ENCODE assay signal across 21 cellular contexts in the genomic region with DNA sequence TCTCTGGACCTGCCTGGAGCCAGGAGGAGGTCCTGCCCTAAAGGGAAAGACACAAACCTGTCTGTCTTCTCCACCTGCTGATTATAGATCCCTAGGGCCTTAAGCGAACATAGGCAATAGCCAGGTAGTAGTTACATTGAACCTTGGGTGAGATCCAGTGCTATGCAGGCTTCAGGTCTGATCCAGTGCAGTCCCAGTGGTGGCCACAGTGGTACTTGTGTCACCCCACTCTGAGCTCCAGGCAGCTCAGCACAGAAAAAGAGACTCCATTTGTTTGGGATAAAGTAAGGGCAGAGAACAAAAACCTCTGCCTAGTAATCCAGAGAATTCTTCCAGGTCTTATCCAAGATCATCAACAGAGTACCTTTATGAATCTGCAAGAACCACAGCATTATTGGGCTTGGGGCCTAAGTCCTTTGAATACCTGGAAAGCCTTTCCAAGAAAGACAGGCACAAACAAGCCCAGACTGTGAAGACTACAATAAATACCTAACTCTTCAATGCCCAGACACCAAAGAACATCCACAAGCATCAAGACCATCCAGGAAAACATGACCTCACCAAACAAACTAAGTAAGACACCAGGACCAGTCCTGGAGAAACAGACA.
DNase-seq lines count a peak whose midpoint lies in the region; ATAC-seq, FAIRE-seq and TF ChIP-seq lines count a peak whose summit lies in the region.
"Had no signal": no experiment of that assay in that cellular context is flagged by ENCODE, and none has a peak within 500 bp of the region (broad histone marks: within the 10 kb centered on the region; RNA-seq: fewer than 3 reads in every experiment).

No MANE protein-coding gene starts in this region.

- TF ChIP-seq POLR2A in GM12878 (IDR thresholded peaks at IDR 0.05; ENCODE audit: low read depth, low read length) (no peak), uterus (IDR thresholded peaks at IDR 0.05) (no peak)

- H3K27ac Mint-ChIP-seq in GM23338 = no peak overlapping the region

- H3K27ac ChIP-seq in GM23338 (ENCODE audit: low read depth) (no peak overlapping the region), GM12878 (ENCODE audit: control insufficient read depth, insufficient read depth) (no peak overlapping the region), foreskin keratinocyte (no peak overlapping the region), uterus (no peak overlapping the region)
- H3K27ac ChIP-seq: C4-2B, GM23248 had no signal

- peaks cover 3% of the 10 kb centered on the region; the same call in 2 of the 3 replicates for H3K9me3 Mint-ChIP-seq in GM23338

- H3K36me3 ChIP-seq in GM23338 (ENCODE audit: insufficient read depth) = no peaks in the 10 kb centered on the region
- no peaks in the 10 kb centered on the region for H3K36me3 ChIP-seq in GM12878 (ENCODE audit: control insufficient read depth in 2 of 2, insufficient read depth in 2 of 2, low read length in 1 of 2)
- no peaks in the 10 kb centered on the region for H3K36me3 ChIP-seq in uterus

- H4K20me1 ChIP-seq in GM23338 (replicated peaks; ENCODE audit: insufficient read depth) (no peaks in the 10 kb centered on the region), GM12878 (ENCODE audit: control insufficient read depth, insufficient read depth) (no peaks in the 10 kb centered on the region)

- H3K79me2 ChIP-seq in GM23338 (replicated peaks; ENCODE audit: insufficient read depth) (no peaks in the 10 kb centered on the region), GM12878 (ENCODE audit: control insufficient read depth, insufficient read depth, low read length) (no peaks in the 10 kb centered on the region)

- intact Hi-C loops in GM12878 (cut with micrococcal nuclease; ENCODE audit: unreplicated experiment) = no loop called here
- intact Hi-C loops in uterus (cut with DNase I; ENCODE audit: low total_unique reads) = no loop called here

- no peaks in the 10 kb centered on the region for H3K4me1 ChIP-seq in GM23338 (ENCODE audit: insufficient read depth)
- no peaks in the 10 kb centered on the region for H3K4me1 ChIP-seq in GM12878 (ENCODE audit: control insufficient read depth, insufficient read depth, low read length)
- H3K4me1 ChIP-seq in foreskin keratinocyte = peaks cover 6% of the 10 kb centered on the region
- no peaks in the 10 kb centered on the region for H3K4me1 ChIP-seq in uterus

- no peak overlapping the region for H3K9ac ChIP-seq in GM12878 (ENCODE audit: control insufficient read depth, insufficient read depth, low read length)
- H3K9ac ChIP-seq: GM23248 had no signal

- in situ Hi-C loops in GM12878 (cut with MboI) = no loop called here
- in situ Hi-C loops in KBM-7 (cut with MboI; ENCODE audit: low pct_unique_long_range_greater_than_20kb, low sequenced_read_pairs) = no loop called here
- in situ Hi-C loops in ACHN (cut with HindIII; ENCODE audit: low pct_ligation_motif_present, low pct_unique_long_range_greater_than_20kb, low sequenced_read_pairs) = no loop called here

- CTCF ChIA-PET in GM12878 (lab: Yijun Ruan, JAX) = interaction anchor here (0.6 to 2.0 kb wide), 2 partner anchors 19 to 74 kb away, joined by 3 to 7 read pairs; no protein-coding TSS in a partner anchor

- no peaks in the 10 kb centered on the region for H3K9me2 ChIP-seq in GM23338 (ENCODE audit: insufficient read depth)

- no peak for FAIRE-seq in GM12878 (lab: Jason Lieb, UNC)
- FAIRE-seq: D721Med, GM12891, GM19239 had no signal

- POLR2A ChIA-PET in GM12878 (lab: Charles Lee) = no interaction called here

- H3K4me3 Mint-ChIP-seq in GM23338 = no peak overlapping the region

- H3K4me1 Mint-ChIP-seq in GM23338 = no peaks in the 10 kb centered on the region

- TF ChIP-seq CTCF in GM23338 (conservative IDR thresholded peaks at IDR 0.05; ENCODE audit: low read depth in 2 of 2) (no peak), GM12878 (IDR thresholded peaks at IDR 0.05 in 2 of 3, conservative IDR thresholded peaks at IDR 0.05 in 1 of 3; ENCODE audit: control insufficient read depth in 2 of 3, extremely low read depth in 1 of 3, insufficient read depth in 1 of 3, low read depth in 3 of 3, low read length in 3 of 3) (no peak), foreskin keratinocyte (conservative IDR thresholded peaks at IDR 0.05) (no peak), GM10266 (IDR thresholded peaks at IDR 0.05; ENCODE audit: control insufficient read depth, insufficient read depth, low read depth, missing control alignments) (no peak), uterus (IDR thresholded peaks at IDR 0.05) (no peak)

- no peak for TF ChIP-seq RAD21 in GM12878 (IDR thresholded peaks at IDR 0.05; ENCODE audit: insufficient read depth, low read depth, low read length)

- RAD21 ChIA-PET in GM12878 (lab: Charles Lee; ENCODE audit: unreplicated experiment) = no interaction called here

- no peaks in the 10 kb centered on the region for H3K27me3 ChIP-seq in GM23338 (ENCODE audit: insufficient read depth)
- no peaks in the 10 kb centered on the region for H3K27me3 ChIP-seq in GM12878 (replicated peaks in 1 of 2; ENCODE audit: control insufficient read depth in 2 of 2, insufficient read depth in 2 of 2, low read length in 1 of 2)
- no peaks in the 10 kb centered on the region for H3K27me3 ChIP-seq in foreskin keratinocyte
- H3K27me3 ChIP-seq in uterus = no peaks in the 10 kb centered on the region

- 86% methylated on average over 1 of the region's 1 CpG for WGBS in GM12878 (ENCODE audit: insufficient coverage, insufficient replicate concordance, low lambda C conversion rate, missing lambda C conversion rate)

- no peak for TF ChIP-seq EP300 in GM12878 (IDR thresholded peaks at IDR 0.05; ENCODE audit: borderline replicate concordance in 1 of 2, control insufficient read depth in 1 of 2, low read depth in 2 of 2, low read length in 2 of 2)

- DNase-seq in ELR (ENCODE audit: low read depth) (peak; percentile 9), GM23338 (ENCODE audit: low spot score) (peak; percentile 14), GM12878 (ENCODE audit: low read depth, low spot score) (no peak), foreskin keratinocyte (peak; percentile 40 to 69), GM10266 (ENCODE audit: extremely low spot score) (no peak), KBM-7 (no peak), uterus (no peak), ACHN (no peak)
- DNase-seq: DMS79 treated with DMSO at 0.1 percent for 48 hours, GM23248, MV-4-11, NCI-H1417, NCI-H187, NCI-H2107, NCI-H510A, NCI-H774, RPMI8226 had no signal

- no peaks in the 10 kb centered on the region for H3K36me3 Mint-ChIP-seq in GM23338 (ENCODE audit: low read depth)

- peak; percentile 67 for ATAC-seq in GM23338
- ATAC-seq in GM12878 = peak; percentile 44; the same call in 1 of the 3 replicates
- peak; percentile 69 for ATAC-seq in foreskin keratinocyte

- H2AFZ ChIP-seq in GM23338 (no peak overlapping the region), GM12878 (ENCODE audit: control insufficient read depth, low read depth, low read length) (no peak overlapping the region)
- H2AFZ ChIP-seq: GM23248 had no signal

- no peaks in the 10 kb centered on the region for H3K9me3 ChIP-seq in GM12878 (replicated peaks; ENCODE audit: control insufficient read depth, insufficient read depth, low read length)
- no peaks in the 10 kb centered on the region for H3K9me3 ChIP-seq in uterus

- SMC1A ChIA-PET in GM12878 (lab: Charles Lee; ENCODE audit: uncharacterized antibody, unreplicated experiment) = interaction anchor here (0.5 kb wide), 1 partner anchor 1766 kb away, joined by 3 read pairs; no protein-coding TSS in a partner anchor

- no peak overlapping the region for H3K4me3 ChIP-seq in GM23338
- no peak overlapping the region for H3K4me3 ChIP-seq in GM12878
- no peak overlapping the region for H3K4me3 ChIP-seq in uterus
- H3K4me3 ChIP-seq: GM23248 had no signal

- BruUV-seq in GM12878 (replicated peaks; lab: Mats Ljungman, UMichigan) = no TSS peak

- no peaks in the 10 kb centered on the region for H3K27me3 Mint-ChIP-seq in GM23338 (ENCODE audit: insufficient read depth, low read depth, poor library complexity)

- H3F3A ChIP-seq in GM23338 (replicated peaks; ENCODE audit: low read depth) = no peaks in the 10 kb centered on the region

- H3K4me2 ChIP-seq in GM23338 = no peak overlapping the region
- no peak overlapping the region for H3K4me2 ChIP-seq in GM12878 (ENCODE audit: control insufficient read depth, insufficient read depth)

TF ChIP-seq in GM23338, 12 proteins besides CTCF, POLR2A, EP300 and RAD21:
- TF ChIP-seq JUNB (IDR thresholded peaks at IDR 0.05; ENCODE audit: unreplicated experiment) = no peak
- TF ChIP-seq ZNF331 (CRISPR knock-in tag; IDR thresholded peaks at IDR 0.05; ENCODE audit: low read depth) = no peak
- TF ChIP-seq, protein P1, sequence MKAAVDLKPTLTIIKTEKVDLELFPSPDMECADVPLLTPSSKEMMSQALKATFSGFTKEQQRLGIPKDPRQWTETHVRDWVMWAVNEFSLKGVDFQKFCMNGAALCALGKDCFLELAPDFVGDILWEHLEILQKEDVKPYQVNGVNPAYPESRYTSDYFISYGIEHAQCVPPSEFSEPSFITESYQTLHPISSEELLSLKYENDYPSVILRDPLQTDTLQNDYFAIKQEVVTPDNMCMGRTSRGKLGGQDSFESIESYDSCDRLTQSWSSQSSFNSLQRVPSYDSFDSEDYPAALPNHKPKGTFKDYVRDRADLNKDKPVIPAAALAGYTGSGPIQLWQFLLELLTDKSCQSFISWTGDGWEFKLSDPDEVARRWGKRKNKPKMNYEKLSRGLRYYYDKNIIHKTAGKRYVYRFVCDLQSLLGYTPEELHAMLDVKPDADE (IDR thresholded peaks at IDR 0.05) = no peak
- no peak for TF ChIP-seq CREB1 (CRISPR knock-in tag; IDR thresholded peaks at IDR 0.05; ENCODE audit: low read depth)

TF ChIP-seq in GM12878, 131 proteins besides CTCF, POLR2A, EP300 and RAD21 (continues in another document):
- no peak for TF ChIP-seq MEF2B (IDR thresholded peaks at IDR 0.05; ENCODE audit: partially characterized antibody, poor library complexity, severe bottlenecking)
- no peak for TF ChIP-seq RAD51 (IDR thresholded peaks at IDR 0.05)
- TF ChIP-seq, protein P2, sequence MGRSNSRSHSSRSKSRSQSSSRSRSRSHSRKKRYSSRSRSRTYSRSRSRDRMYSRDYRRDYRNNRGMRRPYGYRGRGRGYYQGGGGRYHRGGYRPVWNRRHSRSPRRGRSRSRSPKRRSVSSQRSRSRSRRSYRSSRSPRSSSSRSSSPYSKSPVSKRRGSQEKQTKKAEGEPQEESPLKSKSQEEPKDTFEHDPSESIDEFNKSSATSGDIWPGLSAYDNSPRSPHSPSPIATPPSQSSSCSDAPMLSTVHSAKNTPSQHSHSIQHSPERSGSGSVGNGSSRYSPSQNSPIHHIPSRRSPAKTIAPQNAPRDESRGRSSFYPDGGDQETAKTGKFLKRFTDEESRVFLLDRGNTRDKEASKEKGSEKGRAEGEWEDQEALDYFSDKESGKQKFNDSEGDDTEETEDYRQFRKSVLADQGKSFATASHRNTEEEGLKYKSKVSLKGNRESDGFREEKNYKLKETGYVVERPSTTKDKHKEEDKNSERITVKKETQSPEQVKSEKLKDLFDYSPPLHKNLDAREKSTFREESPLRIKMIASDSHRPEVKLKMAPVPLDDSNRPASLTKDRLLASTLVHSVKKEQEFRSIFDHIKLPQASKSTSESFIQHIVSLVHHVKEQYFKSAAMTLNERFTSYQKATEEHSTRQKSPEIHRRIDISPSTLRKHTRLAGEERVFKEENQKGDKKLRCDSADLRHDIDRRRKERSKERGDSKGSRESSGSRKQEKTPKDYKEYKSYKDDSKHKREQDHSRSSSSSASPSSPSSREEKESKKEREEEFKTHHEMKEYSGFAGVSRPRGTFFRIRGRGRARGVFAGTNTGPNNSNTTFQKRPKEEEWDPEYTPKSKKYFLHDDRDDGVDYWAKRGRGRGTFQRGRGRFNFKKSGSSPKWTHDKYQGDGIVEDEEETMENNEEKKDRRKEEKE (IDR thresholded peaks at IDR 0.05) = no peak

Comparison
In these comparisons a context has a peak if more than half of its experiments do, and no peak if none do; other contexts are left out.
1. DNase-seq: peak in ELR (single experiment), GM23338 (single experiment) and foreskin keratinocyte (2 of 2); none in GM12878 (single experiment), GM10266 (single experiment), KBM-7 (single experiment), uterus (0 of 2) and ACHN (single experiment).
2. Peak in every context shown above with its lines, with median percentiles within 50 percentile points of each other: ATAC-seq.